Comparison of ENCODE assay signal across 7 cellular contexts in genomic region chr17:75753514-75754377, GRCh38. TPM values are rescaled to one million over a fixed set of nuclear protein-coding genes. Genes with fewer than 3 reads are reported as not detected.
A peak's percentile ranks its signal among the peaks of the same experiment; 100 is the strongest.
DNase-seq lines count a peak whose midpoint lies in the region; ATAC-seq and TF ChIP-seq lines count a peak whose summit lies in the region.

No MANE protein-coding gene starts in this region.

- H3K36me3 ChIP-seq in iPS-15b (ENCODE audit: control insufficient read depth, insufficient read depth, low read length) = peaks cover 4% of the 10 kb centered on the region

- H3K4me1 ChIP-seq in iPS-15b (ENCODE audit: control insufficient read depth, insufficient read depth, low read length) = no peaks in the 10 kb centered on the region

- H3K4me3 ChIP-seq in iPS-15b (ENCODE audit: low read depth, low read length) = peak overlapping the region; percentile 46

- peak overlapping the region; percentile 24 for H3K27ac ChIP-seq in angular gyrus (ENCODE audit: low read depth, low read length)

- H3K27ac Mint-ChIP-seq in T-helper 17 cell = no peak overlapping the region

- TF ChIP-seq POLR2A in GM18526 (IDR thresholded peaks at IDR 0.05; ENCODE audit: extremely low read depth, insufficient read length) = peak; percentile 25

- H3K36me3 Mint-ChIP-seq in T-helper 17 cell (ENCODE audit: low read depth) = peaks cover 2% of the 10 kb centered on the region

- peak overlapping the region; percentile 74 for H3K4me3 Mint-ChIP-seq in T-helper 17 cell

- H3K4me1 Mint-ChIP-seq in T-helper 17 cell = peaks cover 13% of the 10 kb centered on the region

- DNase-seq in T-helper 17 cell (peak; percentile 60 to 68 (median 62)), DMS114 treated with DMSO at 0.1 percent for 48 hours (lab: John Stamatoyannopoulos, UW; ENCODE audit: unreplicated experiment) (no peak)
- peak; percentile 44 to 62 for DNase-seq in stimulated activated CD4-positive, alpha-beta T cell treated with anti-CD3 and anti-CD28 coated beads, Interleukin-12 subunit alpha, Interleukin-12 subunit beta, amount 100 ng/mL, for 24 hours (ENCODE audit: low read depth in 2 of 2)

- peaks cover 2% of the 10 kb centered on the region for H3K27me3 ChIP-seq in iPS-15b (ENCODE audit: control insufficient read depth, insufficient read depth, low read length)

- H3K9ac ChIP-seq in iPS-15b (ENCODE audit: low read depth, low read length) = no peak overlapping the region

- ATAC-seq in HG03521 (IDR thresholded peaks at IDR 0.05; ENCODE audit: unreplicated experiment) (peak; percentile 53), T-helper 17 cell (peak; percentile 85)

- H3K9me3 ChIP-seq in T-helper 17 cell (ENCODE audit: control insufficient read depth, low read length, poor library complexity, severe bottlenecking) = no peaks in the 10 kb centered on the region
- H3K9me3 ChIP-seq in iPS-15b (ENCODE audit: control insufficient read depth, insufficient read depth, low read length) = no peaks in the 10 kb centered on the region

- H3K27me3 Mint-ChIP-seq in T-helper 17 cell = no peaks in the 10 kb centered on the region

RNA-seq across cellular contexts. Expression of gene GALK1, which starts 11.2 kb away (rescaled TPM):
- 1 to 10 TPM; 9.6 to 9.7 TPM for total RNA-seq in T-helper 17 cell

RNA-seq across cellular contexts. Expression of gene UNK, which starts 30.9 kb away (rescaled TPM):
- total RNA-seq in T-helper 17 cell = 10 to 100 TPM; 30.3 to 33.4 TPM

RNA-seq across cellular contexts. Expression of gene ITGB4, which starts 32.5 kb away (rescaled TPM):
- under 1 TPM in 1 of 2 donors, not detected in 1; 0.72 TPM for total RNA-seq in T-helper 17 cell
